Comparison of ENCODE assay signal across 16 cellular contexts in genomic region chrX:25191403-25191802, GRCh38.
DNase-seq lines count a peak whose midpoint lies in the region; ATAC-seq and TF ChIP-seq lines count a peak whose summit lies in the region.
"Had no signal": no experiment of that assay in that cellular context is flagged by ENCODE, and none has a peak within 500 bp of the region (broad histone marks: within the 10 kb centered on the region; RNA-seq: fewer than 3 reads in every experiment).

No MANE protein-coding gene starts in this region.

- CTCF ChIA-PET in HCT116 (lab: Charles Lee): no interaction called here

- no peaks in the 10 kb centered on the region for H3K36me3 Mint-ChIP-seq in nephron progenitor cell (ENCODE audit: low read depth)
- H3K36me3 Mint-ChIP-seq: activated naive CD4-positive, alpha-beta T cell treated with anti-CD3 and anti-CD28 coated beads, Interleukin-2, amount 50 U/mL, for 24 hours; CD8-positive, alpha-beta T cell had no signal

- RAD21 ChIA-PET in HCT116 (lab: Charles Lee; ENCODE audit: low non-redundant PET in 1 of 2, low total read pairs in 2 of 2, uncharacterized antibody in 2 of 2, unreplicated experiment in 2 of 2): no interaction called here

- H3K27ac ChIP-seq in HCT116 (ENCODE audit: low read depth, low read length) (no peak overlapping the region), osteoblast (ENCODE audit: low read depth, low read length) (no peak overlapping the region)

- H3K79me2 ChIP-seq in HCT116 (ENCODE audit: insufficient read depth, low read length) (no peaks in the 10 kb centered on the region), osteoblast (ENCODE audit: insufficient read depth, low read length) (no peaks in the 10 kb centered on the region)

- H3K4me3 Mint-ChIP-seq in nephron progenitor cell: no peak overlapping the region
- H3K4me3 Mint-ChIP-seq: activated naive CD4-positive, alpha-beta T cell treated with anti-CD3 and anti-CD28 coated beads, Interleukin-2, amount 50 U/mL, for 24 hours; CD8-positive, alpha-beta T cell; T-helper 17 cell had no signal

- POLR2A ChIA-PET in HCT116 (lab: Charles Lee): no interaction called here

- H2AFZ ChIP-seq in HCT116 (ENCODE audit: low read depth, low read length, poor library complexity, severe bottlenecking) (no peak overlapping the region), osteoblast (ENCODE audit: low read length) (no peak overlapping the region)

- BruUV-seq in HCT116 (replicated peaks; lab: Mats Ljungman, UMichigan): no TSS peak

- peaks cover 7% of the 10 kb centered on the region for H3K9me3 Mint-ChIP-seq in nephron progenitor cell

- no peaks in the 10 kb centered on the region for H3K9me2 ChIP-seq in HCT116 (ENCODE audit: insufficient read depth)

- no peak; the same call in 1 of the 2 replicates for TF ChIP-seq RAD21 in HCT116 (IDR thresholded peaks at IDR 0.05; ENCODE audit: low read depth)

- H3K27me3 Mint-ChIP-seq in nephron progenitor cell (ENCODE audit: low read depth, poor library complexity): peaks cover 4% of the 10 kb centered on the region

- no peak overlapping the region for H3K4me3 ChIP-seq in HCT116 (replicated peaks in 1 of 2; ENCODE audit: low read depth in 1 of 2, low read length in 2 of 2)
- no peak overlapping the region for H3K4me3 ChIP-seq in osteoblast (ENCODE audit: insufficient read depth, low read length)

- no peaks in the 10 kb centered on the region for H3K4me1 ChIP-seq in HCT116 (ENCODE audit: control insufficient read depth in 1 of 2, insufficient read depth in 2 of 2, low read length in 2 of 2)
- no peaks in the 10 kb centered on the region for H3K4me1 ChIP-seq in osteoblast (ENCODE audit: insufficient read depth, low read length)

- ATAC-seq in HCT116 (peak; percentile 71), GM21737 (IDR thresholded peaks at IDR 0.05; ENCODE audit: unreplicated experiment) (no peak)
- ATAC-seq: CD8-positive, alpha-beta T cell; right cardiac atrium; T-helper 17 cell had no signal

- H3K27me3 ChIP-seq in HCT116 (ENCODE audit: insufficient read depth, low read length) (no peaks in the 10 kb centered on the region), osteoblast (ENCODE audit: insufficient read depth, low read length) (no peaks in the 10 kb centered on the region)

- no peaks in the 10 kb centered on the region for H3K4me1 Mint-ChIP-seq in nephron progenitor cell
- H3K4me1 Mint-ChIP-seq: activated naive CD4-positive, alpha-beta T cell treated with anti-CD3 and anti-CD28 coated beads, Interleukin-2, amount 50 U/mL, for 24 hours; T-helper 17 cell had no signal

- H3K9ac ChIP-seq in HCT116 (ENCODE audit: low read length): no peak overlapping the region

- no peak for TF ChIP-seq POLR2A in HCT116 (IDR thresholded peaks at IDR 0.05; ENCODE audit: borderline replicate concordance, extremely low read depth, insufficient read depth, insufficient read length)

- in situ Hi-C loops in ACHN (cut with HindIII; ENCODE audit: low pct_ligation_motif_present, low pct_unique_long_range_greater_than_20kb, low sequenced_read_pairs): no loop called here

- TF ChIP-seq CTCF in HCT116 (IDR thresholded peaks at IDR 0.05 in 2 of 3, conservative IDR thresholded peaks at IDR 0.05 in 1 of 3; ENCODE audit: borderline replicate concordance in 1 of 3, insufficient read depth in 1 of 3, low read depth in 2 of 3, low read length in 2 of 3) (peak in 2 of 3 experiments; percentile 21 to 43; a peak in 2 of 6 replicates), nephron progenitor cell (IDR thresholded peaks at IDR 0.05) (peak; percentile 32), osteoblast (IDR thresholded peaks at IDR 0.05; ENCODE audit: extremely low read depth, low read depth, low read length) (no peak)

- H3K27ac Mint-ChIP-seq in nephron progenitor cell: no peak overlapping the region
- H3K27ac Mint-ChIP-seq: activated naive CD4-positive, alpha-beta T cell treated with anti-CD3 and anti-CD28 coated beads, Interleukin-2, amount 50 U/mL, for 24 hours; CD8-positive, alpha-beta T cell; T-helper 17 cell had no signal

- H3K4me2 ChIP-seq in HCT116 (ENCODE audit: low read length) (no peak overlapping the region), osteoblast (ENCODE audit: insufficient read depth, low read length) (no peak overlapping the region)

- no peaks in the 10 kb centered on the region for H3K36me3 ChIP-seq in HCT116 (ENCODE audit: control insufficient read depth in 1 of 2, insufficient read depth in 2 of 2, low read length in 2 of 2)
- H3K36me3 ChIP-seq in osteoblast (ENCODE audit: insufficient read depth, low read length): no peaks in the 10 kb centered on the region

- peak in 2 of 3 experiments; percentile 2 to 37 for DNase-seq in NCI-H1417 (lab: John Stamatoyannopoulos, UW)
- DNase-seq in NCI-H1417 treated with DMSO at 0.1 percent for 48 hours (lab: John Stamatoyannopoulos, UW): no peak
- DNase-seq in HCT116 (ENCODE audit: low read depth, low spot score): no peak
- DNase-seq in RPMI8226: peak; percentile 3
- DNase-seq in nephron progenitor cell: peak; percentile 10
- no peak for DNase-seq in osteoblast (ENCODE audit: insufficient read length, low spot score, missing footprints)
- DNase-seq in ACHN: no peak
- DNase-seq: activated CD4-positive, alpha-beta T cell treated with anti-CD3 and anti-CD28 coated beads for 4 hours; CD8-positive, alpha-beta T cell; effector CD8-positive, alpha-beta T cell; GDM1; NCI-H1105; right cardiac atrium; T-helper 17 cell had no signal

- no peaks in the 10 kb centered on the region for H4K20me1 ChIP-seq in HCT116 (ENCODE audit: insufficient read depth)
- H4K20me1 ChIP-seq in osteoblast (ENCODE audit: insufficient read depth, low read length): no peaks in the 10 kb centered on the region

- intact Hi-C loops in HCT116 (cut with micrococcal nuclease): no loop called here

- H3K9me3 ChIP-seq in HCT116 (ENCODE audit: control insufficient read depth in 1 of 2, insufficient read depth in 1 of 2, low read depth in 1 of 2, low read length in 2 of 2): no peaks in the 10 kb centered on the region
- no peaks in the 10 kb centered on the region for H3K9me3 ChIP-seq in osteoblast (ENCODE audit: low read depth, low read length)

TF ChIP-seq in HCT116, 20 proteins besides CTCF, POLR2A, EP300 and RAD21:
- TF ChIP-seq, protein P1, sequence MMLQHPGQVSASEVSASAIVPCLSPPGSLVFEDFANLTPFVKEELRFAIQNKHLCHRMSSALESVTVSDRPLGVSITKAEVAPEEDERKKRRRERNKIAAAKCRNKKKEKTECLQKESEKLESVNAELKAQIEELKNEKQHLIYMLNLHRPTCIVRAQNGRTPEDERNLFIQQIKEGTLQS (IDR thresholded peaks at IDR 0.05): no peak
- no peak for TF ChIP-seq SP1 (IDR thresholded peaks at IDR 0.05; ENCODE audit: low read depth)
- no peak for TF ChIP-seq TCF7L2 (IDR thresholded peaks at IDR 0.05; ENCODE audit: borderline replicate concordance, extremely low read depth, insufficient read depth, insufficient read length)
- TF ChIP-seq ZNF274 (IDR thresholded peaks at IDR 0.05; ENCODE audit: low read depth, low read length): no peak
- no peak for TF ChIP-seq CEBPB (IDR thresholded peaks at IDR 0.05; ENCODE audit: low read depth)

Comparison
In these comparisons a context has a peak if more than half of its experiments do, and no peak if none do; other contexts are left out.
1. DNase-seq: peak in NCI-H1417 (2 of 3), RPMI8226 (single experiment) and nephron progenitor cell (single experiment); none in NCI-H1417 treated with DMSO at 0.1 percent for 48 hours (single experiment), HCT116 (single experiment), osteoblast (single experiment) and ACHN (single experiment).